ENCODE assay signal across 22 cellular contexts in the genomic region with DNA sequence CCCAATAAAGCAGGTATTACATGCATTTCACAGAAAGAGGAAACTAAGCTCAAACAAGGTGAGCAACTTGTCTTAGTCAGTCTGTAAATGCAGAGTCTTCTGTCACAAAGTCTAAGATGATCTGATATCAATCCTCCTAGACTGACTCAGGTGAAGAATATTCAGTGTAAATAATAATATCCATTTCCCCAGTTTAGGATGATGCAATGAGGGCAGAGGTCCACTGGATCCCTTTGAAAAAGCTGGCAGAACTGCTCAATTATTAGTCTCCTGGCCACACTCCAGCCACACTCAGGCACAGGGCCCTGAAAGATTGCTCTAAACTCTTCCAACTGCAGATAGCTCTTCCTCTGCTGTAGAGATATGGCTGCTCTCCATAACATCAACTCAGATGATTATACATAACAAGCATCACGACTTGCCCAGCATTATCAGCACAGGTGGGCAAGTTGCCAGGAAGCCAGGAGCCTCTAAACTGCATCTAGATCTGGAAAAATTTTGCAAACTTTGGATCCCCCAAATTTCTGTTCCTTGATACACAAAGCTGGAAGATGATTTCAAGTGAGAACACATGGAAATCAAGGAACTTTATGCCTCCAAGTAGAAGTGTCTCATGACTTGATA.
A peak's percentile ranks its signal among the peaks of the same experiment; 100 is the strongest.
DNase-seq lines count a peak whose midpoint lies in the region; FAIRE-seq and TF ChIP-seq lines count a peak whose summit lies in the region.
"Had no signal": no experiment of that assay in that cellular context is flagged by ENCODE, and none has a peak within 500 bp of the region (broad histone marks: within the 10 kb centered on the region; RNA-seq: fewer than 3 reads in every experiment).

No MANE protein-coding gene starts in this region.

- H3K4me3 Mint-ChIP-seq in HFFc6, result no peak overlapping the region
- H3K4me3 Mint-ChIP-seq: CD8-positive, alpha-beta T cell; IgD-negative memory B cell; T-helper 17 cell had no signal

- POLR2A ChIA-PET in AG04450 (lab: Yijun Ruan, JAX), result interaction anchor here (1.2 kb wide), 1 partner anchor 29 kb away, joined by 3 read pairs; no protein-coding TSS in a partner anchor

- H4K20me1 ChIP-seq in hepatocyte (ENCODE audit: insufficient read depth, poor library complexity, severe bottlenecking), result no peaks in the 10 kb centered on the region

- TF ChIP-seq POLR2A in H54 (IDR thresholded peaks at IDR 0.05; ENCODE audit: low read depth, low read length), result no peak

- H3K9me3 Mint-ChIP-seq in HFFc6, result no peaks in the 10 kb centered on the region
- H3K9me3 Mint-ChIP-seq: activated naive CD4-positive, alpha-beta T cell treated with anti-CD3 and anti-CD28 coated beads, Interleukin-2, amount 50 U/mL, for 72 hours had no signal

- no peak overlapping the region for H3K4me2 ChIP-seq in hepatocyte

- FAIRE-seq in H54 (lab: Jason Lieb, UNC), result no peak
- FAIRE-seq: GM18507, pancreas had no signal

- no peaks in the 10 kb centered on the region for H3K4me1 Mint-ChIP-seq in HFFc6 (ENCODE audit: low read depth)
- H3K4me1 Mint-ChIP-seq: IgD-negative memory B cell, T-helper 17 cell had no signal

- peaks cover 4% of the 10 kb centered on the region; the same call in 1 of the 2 replicates for H3K27me3 Mint-ChIP-seq in HFFc6 (ENCODE audit: insufficient read depth)

- H3K27ac ChIP-seq in AG04450 (ENCODE audit: low read depth, low read length) (no peak overlapping the region), hepatocyte (no peak overlapping the region)
- H3K27ac ChIP-seq: cardiac muscle cell, pancreas, SJCRH30 had no signal

- H2AFZ ChIP-seq in hepatocyte, result no peak overlapping the region

- CTCF ChIA-PET in AG04450 (lab: Charles Lee), result interaction anchor here (0.8 kb wide), 2 partner anchors 15 to 126 kb away, joined by 3 to 5 read pairs; no protein-coding TSS in a partner anchor

- H3K36me3 Mint-ChIP-seq in HFFc6 (ENCODE audit: low read depth), result no peaks in the 10 kb centered on the region
- H3K36me3 Mint-ChIP-seq: activated naive CD4-positive, alpha-beta T cell treated with anti-CD3 and anti-CD28 coated beads, Interleukin-2, amount 50 U/mL, for 72 hours; CD8-positive, alpha-beta T cell; IgD-negative memory B cell had no signal

- no peaks in the 10 kb centered on the region for H3K9me3 ChIP-seq in AG04450 (ENCODE audit: control insufficient read depth, insufficient read depth, low read length)
- H3K9me3 ChIP-seq in hepatocyte (ENCODE audit: low read depth), result no peaks in the 10 kb centered on the region
- H3K9me3 ChIP-seq: pancreas, SJCRH30 had no signal

- H3K27ac Mint-ChIP-seq in HFFc6, result no peak overlapping the region
- H3K27ac Mint-ChIP-seq: activated naive CD4-positive, alpha-beta T cell treated with anti-CD3 and anti-CD28 coated beads, Interleukin-2, amount 50 U/mL, for 72 hours; CD8-positive, alpha-beta T cell; IgD-negative memory B cell; T-helper 17 cell had no signal

- H3K27me3 ChIP-seq in AG04450 (ENCODE audit: control insufficient read depth, insufficient read depth, low read length) (peaks cover 2% of the 10 kb centered on the region), hepatocyte (no peaks in the 10 kb centered on the region)
- H3K27me3 ChIP-seq: pancreas, SJCRH30 had no signal

- H3K4me1 ChIP-seq in hepatocyte (ENCODE audit: insufficient read depth), result no peaks in the 10 kb centered on the region
- H3K4me1 ChIP-seq: pancreas, SJCRH30 had no signal

- TF ChIP-seq CTCF in AG04450 (IDR thresholded peaks at IDR 0.05; ENCODE audit: low read depth, low read length) (no peak), cardiac fibroblast (IDR thresholded peaks at IDR 0.05; ENCODE audit: low read depth, low read length) (no peak), hepatocyte (IDR thresholded peaks at IDR 0.05; ENCODE audit: poor library complexity) (no peak), HFFc6 (IDR thresholded peaks at IDR 0.05) (no peak)

- DNase-seq in AG04450 (ENCODE audit: low read depth, low spot score), result peak; percentile 4
- DNase-seq in LoVo (ENCODE audit: low spot score), result peak; percentile 2
- peak; percentile 52 to 69 for DNase-seq in cardiac fibroblast (ENCODE audit: low read depth in 2 of 2)
- DNase-seq in hepatocyte (ENCODE audit: low spot score), result peak; percentile 36
- no peak for DNase-seq in AML-193 (lab: John Stamatoyannopoulos, UW)
- DNase-seq in H54 (ENCODE audit: insufficient read length, low spot score), result no peak
- no peak for DNase-seq in NCI-H446 treated with DMSO at 0.1 percent for 48 hours (lab: John Stamatoyannopoulos, UW)
- DNase-seq in HFFc6, result no peak
- DNase-seq: activated T-cell treated with anti-CD3 and anti-CD28 coated beads, Interleukin-2, amount 50 U/mL, for 48 hours; CD8-positive, alpha-beta T cell; H7; left ventricle myocardium superior; MV-4-11; NCI-H526 treated with DMSO at 0.1 percent for 48 hours; SJCRH30; stimulated activated CD4-positive, alpha-beta T cell treated with anti-CD3 and anti-CD28 coated beads, Interleukin-4, amount 100 ng/mL, for 1 hour; T-helper 17 cell had no signal

- no peaks in the 10 kb centered on the region for H3K36me3 ChIP-seq in hepatocyte (replicated peaks; ENCODE audit: insufficient read depth, low read depth)
- H3K36me3 ChIP-seq: cardiac muscle cell, pancreas, SJCRH30 had no signal

- no peaks in the 10 kb centered on the region for H3K79me2 ChIP-seq in hepatocyte

- no peaks in the 10 kb centered on the region for H3K9me2 ChIP-seq in hepatocyte (replicated peaks; ENCODE audit: insufficient read depth)

- WGBS in hepatocyte (ENCODE audit: low lambda C conversion rate, missing lambda C conversion rate), result 38% methylated on average over 1 of the region's 1 CpG

- no peak overlapping the region for H3K4me3 ChIP-seq in AG04450 (ENCODE audit: low read depth, low read length)
- H3K4me3 ChIP-seq in cardiac fibroblast (replicated peaks in 1 of 2; ENCODE audit: low read depth in 2 of 2, low read length in 2 of 2), result no peak overlapping the region
- no peak overlapping the region for H3K4me3 ChIP-seq in hepatocyte
- H3K4me3 ChIP-seq: cardiac muscle cell, pancreas, SJCRH30 had no signal

Comparison
In these comparisons a context has a peak if more than half of its experiments do, and no peak if none do; other contexts are left out.
1. DNase-seq: peak in AG04450 (single experiment), LoVo (single experiment), cardiac fibroblast (2 of 2) and hepatocyte (single experiment); none in AML-193 (0 of 2), H54 (single experiment), NCI-H446 treated with DMSO at 0.1 percent for 48 hours (single experiment) and HFFc6 (single experiment).